26 cellular contexts compared by ENCODE assay signal in the genomic region with DNA sequence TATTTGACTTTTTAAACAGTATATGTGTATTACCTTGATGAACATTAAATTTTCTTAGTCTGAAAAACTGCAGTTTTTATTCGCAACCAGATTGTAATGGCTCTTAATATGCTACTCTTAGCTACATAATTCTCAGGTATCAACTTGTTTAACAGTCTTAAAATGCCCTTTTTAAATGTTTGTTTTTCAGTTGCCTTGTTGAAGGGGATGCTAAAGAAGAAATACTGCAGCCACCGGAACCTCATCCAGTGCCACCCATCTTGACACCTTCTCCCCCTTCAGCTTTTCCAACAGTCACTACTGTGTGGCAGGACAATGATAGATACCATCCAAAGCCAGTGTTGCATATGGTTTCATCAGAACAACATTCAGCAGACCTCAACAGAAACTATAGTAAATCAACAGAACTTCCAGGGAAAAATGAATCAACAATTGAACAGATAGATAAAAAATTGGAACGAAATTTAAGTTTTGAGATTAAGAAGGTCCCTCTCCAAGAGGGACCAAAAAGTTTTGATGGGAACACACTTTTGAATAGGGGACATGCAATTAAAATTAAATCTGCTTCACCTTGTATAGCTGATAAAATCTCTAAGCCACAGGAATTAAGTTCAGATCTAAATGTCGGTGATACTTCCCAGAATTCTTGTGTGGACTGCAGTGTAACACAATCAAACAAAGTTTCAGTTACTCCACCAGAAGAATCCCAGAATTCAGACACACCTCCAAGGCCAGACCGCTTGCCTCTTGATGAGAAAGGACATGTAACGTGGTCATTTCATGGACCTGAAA.
DNase-seq lines count a peak whose midpoint lies in the region; ATAC-seq, FAIRE-seq and TF ChIP-seq lines count a peak whose summit lies in the region.
"Had no signal": no experiment of that assay in that cellular context is flagged by ENCODE, and none has a peak within 500 bp of the region (broad histone marks: within the 10 kb centered on the region; RNA-seq: fewer than 3 reads in every experiment).

No MANE protein-coding gene starts in this region.

- H2AFZ ChIP-seq in K562 (ENCODE audit: low read depth, low read length), result no peak overlapping the region

- BruUV-seq in A673 (replicated peaks; lab: Mats Ljungman, UMichigan) (TSS peak; percentile 76), K562 (replicated peaks; lab: Mats Ljungman, UMichigan) (TSS peak; percentile 31)

- H3K4me3 Mint-ChIP-seq in HFFc6, result no peak overlapping the region
- no peak overlapping the region for H3K4me3 Mint-ChIP-seq in immature natural killer cell
- H3K4me3 Mint-ChIP-seq: activated naive CD4-positive, alpha-beta T cell treated with anti-CD3 and anti-CD28 coated beads for 36 hours; activated T-cell treated with anti-CD3 and anti-CD28 coated beads, Interleukin-2, amount 50 U/mL, for 72 hours; CD14-positive monocyte; dendritic cell treated with granulocyte-macrophage colony-stimulating factor and Interleukin-4, amounts not matched to agents 40 ng/mL and 50 ng/mL, for 4 days; T-helper 17 cell had no signal

- DNase-seq in A673 (ENCODE audit: low spot score), result no peak
- DNase-seq in HFFc6, result no peak
- DNase-seq in K562 (ENCODE audit: extremely low read depth in 1 of 4, low spot score in 3 of 4), result no peak
- DNase-seq in immature natural killer cell, result no peak
- no peak for DNase-seq in NCI-H524 (lab: John Stamatoyannopoulos, UW)
- DNase-seq: activated CD4-positive, alpha-beta T cell treated with anti-CD3 and anti-CD28 coated beads for 4 hours; activated naive CD4-positive, alpha-beta T cell treated with anti-CD3 and anti-CD28 coated beads for 36 hours; activated T-cell treated with anti-CD3 and anti-CD28 coated beads, Interleukin-2, amount 50 U/mL, for 72 hours; amniotic stem cell; MM.1S; NCI-H1417; NCI-H526; occipital lobe; stimulated activated CD4-positive, alpha-beta T cell treated with anti-CD3 and anti-CD28 coated beads, Interleukin-2, amount 100 ng/mL, for 24 hours; T-helper 17 cell; uterus had no signal

- H3K9me3 ChIP-seq in A673 (ENCODE audit: low read depth, low read length, poor library complexity, severe bottlenecking) (no peaks in the 10 kb centered on the region), K562 (replicated peaks; ENCODE audit: control insufficient read depth, insufficient read depth, low read depth, low read length) (no peaks in the 10 kb centered on the region)
- H3K9me3 ChIP-seq: suprapubic skin, uterus had no signal

- TF ChIP-seq CTCF in A673 (conservative IDR thresholded peaks at IDR 0.05; ENCODE audit: low read depth, low read length) (no peak), HFFc6 (IDR thresholded peaks at IDR 0.05) (no peak), K562 (IDR thresholded peaks at IDR 0.05 in 2 of 3, conservative IDR thresholded peaks at IDR 0.05 in 1 of 3; ENCODE audit: insufficient read depth in 2 of 3, low read depth in 1 of 3, low read length in 3 of 3) (no peak)

- H3K4me1 ChIP-seq in A673 (ENCODE audit: insufficient read depth, low read length, poor library complexity, severe bottlenecking) (no peaks in the 10 kb centered on the region), K562 (replicated peaks in 1 of 2; ENCODE audit: control insufficient read depth in 2 of 2, insufficient read depth in 2 of 2, low read length in 2 of 2) (no peaks in the 10 kb centered on the region)
- H3K4me1 ChIP-seq: suprapubic skin, uterus had no signal

- H3K9ac ChIP-seq in K562 (ENCODE audit: insufficient read depth in 1 of 2, low read depth in 2 of 2, low read length in 2 of 2), result no peak overlapping the region

- no peaks in the 10 kb centered on the region for H3K9me1 ChIP-seq in K562 (ENCODE audit: control insufficient read depth, insufficient read depth, low read length)

- peaks cover 21% of the 10 kb centered on the region; the same call in 1 of the 2 replicates for H3K4me1 Mint-ChIP-seq in HFFc6 (ENCODE audit: low read depth)
- peaks cover 14 to 49% of the 10 kb centered on the region in 2 donors for H3K4me1 Mint-ChIP-seq in immature natural killer cell
- H3K4me1 Mint-ChIP-seq: T-helper 17 cell had no signal

- in situ Hi-C loops in K562 (cut with MboI), result no loop called here

- WGBS in K562 (ENCODE audit: insufficient coverage, low coverage, missing lambda C conversion rate), result 70% methylated on average over 6 of the region's 6 CpGs

- TF ChIP-seq RAD21 in K562 (CRISPR knock-in tag; conservative IDR thresholded peaks at IDR 0.05 in 1 of 2, IDR thresholded peaks at IDR 0.05 in 1 of 2), result peak in 1 of 2 experiments; percentile 14; a peak in 1 of 4 replicates

- H3K4me3 ChIP-seq in A673 (ENCODE audit: low read depth, low read length, poor library complexity, severe bottlenecking) (no peak overlapping the region), K562 (no peak overlapping the region)
- H3K4me3 ChIP-seq: SK-N-MC, smooth muscle cell, suprapubic skin, uterus had no signal

- ATAC-seq in K562, result peak; percentile 60
- ATAC-seq in HG03135 (IDR thresholded peaks at IDR 0.05; ENCODE audit: unreplicated experiment), result no peak
- no peak for ATAC-seq in HG03342 (IDR thresholded peaks at IDR 0.05; ENCODE audit: unreplicated experiment)
- ATAC-seq: T-helper 17 cell had no signal

- H3K4me2 ChIP-seq in K562 (ENCODE audit: insufficient read depth, low read length), result no peak overlapping the region
- H3K4me2 ChIP-seq: smooth muscle cell had no signal

- no peak for FAIRE-seq in K562 (lab: Jason Lieb, UNC)
- FAIRE-seq: D721Med, endometrium had no signal

- H3K27me3 ChIP-seq in A673 (replicated peaks; ENCODE audit: insufficient read depth, low read depth, low read length, poor library complexity) (no peaks in the 10 kb centered on the region), K562 (ENCODE audit: control insufficient read depth in 2 of 2, insufficient read depth in 2 of 2, low read length in 2 of 2) (no peaks in the 10 kb centered on the region)
- H3K27me3 ChIP-seq: suprapubic skin, uterus had no signal

- CTCF ChIA-PET in A673 (lab: Charles Lee) (no interaction called here), K562 (lab: Yijun Ruan, JAX; ENCODE audit: low intra/inter-chr PET ratio) (no interaction called here)

- intact Hi-C loops in A673 (cut with micrococcal nuclease; ENCODE audit: unreplicated experiment) (no loop called here), K562 (cut with micrococcal nuclease) (no loop called here)

- no peak overlapping the region for H3K27ac ChIP-seq in A673 (ENCODE audit: low read depth, low read length, poor library complexity, severe bottlenecking)
- H3K27ac ChIP-seq in K562 (ENCODE audit: extremely low read depth, low read depth, low read length), result no peak overlapping the region; the same call in 2 of the 3 replicates
- H3K27ac ChIP-seq: RWPE1, SK-N-MC, suprapubic skin, uterus had no signal

- H3K27ac Mint-ChIP-seq in HFFc6 (peak overlapping the region; percentile 24; the same call in 1 of the 2 replicates), immature natural killer cell (peak overlapping the region; percentile 5 to 70 (median 44))
- H3K27ac Mint-ChIP-seq: activated naive CD4-positive, alpha-beta T cell treated with anti-CD3 and anti-CD28 coated beads for 36 hours; activated T-cell treated with anti-CD3 and anti-CD28 coated beads, Interleukin-2, amount 50 U/mL, for 72 hours; dendritic cell treated with granulocyte-macrophage colony-stimulating factor and Interleukin-4, amounts not matched to agents 40 ng/mL and 50 ng/mL, for 4 days; T-helper 17 cell had no signal

- peak; percentile 65; the same call in 1 of the 2 replicates for TF ChIP-seq EP300 in K562 (IDR thresholded peaks at IDR 0.05; ENCODE audit: low read length)

- peaks cover 19% of the 10 kb centered on the region for H3K36me3 ChIP-seq in A673 (ENCODE audit: insufficient read depth, low read length, poor library complexity, severe bottlenecking)
- H3K36me3 ChIP-seq in K562 (ENCODE audit: control insufficient read depth, insufficient read depth, low read length), result peaks cover 57% of the 10 kb centered on the region
- H3K36me3 ChIP-seq: uterus had no signal

- no peaks in the 10 kb centered on the region; the same call in 1 of the 2 replicates for H3K27me3 Mint-ChIP-seq in HFFc6 (ENCODE audit: insufficient read depth)
- peaks cover 0 to 19% (median 7%) of the 10 kb centered on the region in 3 donors for H3K27me3 Mint-ChIP-seq in immature natural killer cell (ENCODE audit: low read depth in 3 of 3)
- H3K27me3 Mint-ChIP-seq: dendritic cell treated with granulocyte-macrophage colony-stimulating factor and Interleukin-4, amounts not matched to agents 40 ng/mL and 50 ng/mL, for 4 days; T-helper 17 cell had no signal

- H3K9me3 Mint-ChIP-seq in HFFc6 (no peaks in the 10 kb centered on the region), immature natural killer cell (no peaks in the 10 kb centered on the region)
- H3K9me3 Mint-ChIP-seq: activated naive CD4-positive, alpha-beta T cell treated with anti-CD3 and anti-CD28 coated beads for 36 hours; activated T-cell treated with anti-CD3 and anti-CD28 coated beads, Interleukin-2, amount 50 U/mL, for 72 hours; CD14-positive monocyte; dendritic cell treated with granulocyte-macrophage colony-stimulating factor and Interleukin-4, amounts not matched to agents 40 ng/mL and 50 ng/mL, for 4 days had no signal

- POLR2A ChIA-PET in A673 (lab: Charles Lee; ENCODE audit: low non-redundant PET) (no interaction called here), K562 (lab: Yijun Ruan, JAX) (interaction anchor here (0.6 kb wide), 1 partner anchor 81 kb away, joined by 3 read pairs; no protein-coding TSS in a partner anchor)

- peaks cover 33% of the 10 kb centered on the region for H3K36me3 Mint-ChIP-seq in HFFc6 (ENCODE audit: low read depth)
- H3K36me3 Mint-ChIP-seq in immature natural killer cell, result peaks cover 12 to 35% (median 14%) of the 10 kb centered on the region in 3 donors

- H4K20me1 ChIP-seq in K562 (replicated peaks; ENCODE audit: control insufficient read depth, insufficient read depth, low read length), result no peaks in the 10 kb centered on the region

- TF ChIP-seq POLR2A in K562 (conservative IDR thresholded peaks at IDR 0.05), result no peak

- H3K79me2 ChIP-seq in K562 (ENCODE audit: control insufficient read depth, insufficient read depth, low read length), result no peaks in the 10 kb centered on the region

TF ChIP-seq in K562, 482 proteins besides CTCF, POLR2A, EP300 and RAD21 (continues in another document):
- TF ChIP-seq ZNF740 (CRISPR knock-in tag; IDR thresholded peaks at IDR 0.05) (no peak), ZNF740 (tag; IDR thresholded peaks at IDR 0.05) (peak in 1 of 2 experiments; percentile 57; a peak in 1 of 4 replicates), ATF7 (IDR thresholded peaks at IDR 0.05) (peak; percentile 42; the same call in 1 of the 2 replicates)
